ENCODE assay signal across 18 cellular contexts in genomic region chr6:139754898-139755754, GRCh38.
DNase-seq lines count a peak whose midpoint lies in the region; FAIRE-seq and TF ChIP-seq lines count a peak whose summit lies in the region.
"Had no signal": no experiment of that assay in that cellular context is flagged by ENCODE, and none has a peak within 500 bp of the region (broad histone marks: within the 10 kb centered on the region; RNA-seq: fewer than 3 reads in every experiment).

No MANE protein-coding gene starts in this region.

- no peaks in the 10 kb centered on the region for H3K9me3 ChIP-seq in Caco-2
- H3K9me3 ChIP-seq in fibroblast of lung (ENCODE audit: control insufficient read depth, insufficient read depth, low read depth, low read length): no peaks in the 10 kb centered on the region
- no peaks in the 10 kb centered on the region for H3K9me3 ChIP-seq in osteoblast (ENCODE audit: low read depth, low read length)
- H3K9me3 ChIP-seq in colonic mucosa: no peaks in the 10 kb centered on the region

- POLR2A ChIA-PET in Caco-2 (lab: Charles Lee): no interaction called here

- H2AFZ ChIP-seq in fibroblast of lung (ENCODE audit: low read length) (peak overlapping the region; percentile 63), osteoblast (ENCODE audit: low read length) (peak overlapping the region; percentile 58)

- peaks cover 40% of the 10 kb centered on the region for H3K4me1 Mint-ChIP-seq in Caco-2 (ENCODE audit: low read depth, unreplicated experiment)
- no peaks in the 10 kb centered on the region for H3K4me1 Mint-ChIP-seq in activated CD4-positive, alpha-beta T cell treated with anti-CD3 and anti-CD28 coated beads, Interleukin-2, amount 10 ng/mL, durations not matched to agents 24 days and 14 days
- H3K4me1 Mint-ChIP-seq: activated CD4-positive, alpha-beta T cell treated with anti-CD3 and anti-CD28 coated beads, Interleukin-2, amount 10 ng/mL, durations not matched to agents 7 days and 5 days had no signal

- no peaks in the 10 kb centered on the region for H3K36me3 Mint-ChIP-seq in Caco-2 (ENCODE audit: insufficient read depth, unreplicated experiment)
- no peaks in the 10 kb centered on the region for H3K36me3 Mint-ChIP-seq in activated CD4-positive, alpha-beta T cell treated with anti-CD3 and anti-CD28 coated beads, Interleukin-2, amount 10 ng/mL, durations not matched to agents 24 days and 14 days (ENCODE audit: low read depth)
- H3K36me3 Mint-ChIP-seq: activated naive CD8-positive, alpha-beta T cell had no signal

- peak; percentile 55 for FAIRE-seq in RCC 7860 (lab: Jason Lieb, UNC)
- FAIRE-seq: islet of Langerhans had no signal

- H4K20me1 ChIP-seq in fibroblast of lung (ENCODE audit: control insufficient read depth, extremely low read depth, insufficient read depth, low read length) (no peaks in the 10 kb centered on the region), osteoblast (ENCODE audit: insufficient read depth, low read length) (no peaks in the 10 kb centered on the region)

- H3K9me3 Mint-ChIP-seq in Caco-2 (ENCODE audit: unreplicated experiment): no peaks in the 10 kb centered on the region
- H3K9me3 Mint-ChIP-seq in activated CD4-positive, alpha-beta T cell treated with anti-CD3 and anti-CD28 coated beads, Interleukin-2, amount 10 ng/mL, durations not matched to agents 24 days and 14 days: no peaks in the 10 kb centered on the region
- H3K9me3 Mint-ChIP-seq: activated CD4-positive, alpha-beta T cell treated with anti-CD3 and anti-CD28 coated beads, Interleukin-2, amount 10 ng/mL, durations not matched to agents 7 days and 5 days; endodermal cell; stimulated activated naive CD8-positive, alpha-beta T cell treated with anti-CD3 and anti-CD28 coated beads, Interleukin-15, Interleukin-2, amounts not matched to agents 100 ng/mL and 50 ng/mL, for 24 hours had no signal

- TF ChIP-seq CTCF in Caco-2 (IDR thresholded peaks at IDR 0.05; ENCODE audit: insufficient read depth in 1 of 2, low read depth in 1 of 2, low read length in 1 of 2, severe bottlenecking in 1 of 2, unreplicated experiment in 1 of 2): no peak
- TF ChIP-seq CTCF in fibroblast of lung (conservative IDR thresholded peaks at IDR 0.05 in 1 of 2, IDR thresholded peaks at IDR 0.05 in 1 of 2; ENCODE audit: low read depth in 1 of 2, low read length in 2 of 2): no peak
- no peak for TF ChIP-seq CTCF in osteoblast (IDR thresholded peaks at IDR 0.05; ENCODE audit: extremely low read depth, low read depth, low read length)
- TF ChIP-seq CTCF in colonic mucosa (IDR thresholded peaks at IDR 0.05): no peak

- DNase-seq in Caco-2 (no peak), RCC 7860 (ENCODE audit: low spot score) (no peak), fibroblast of lung (ENCODE audit: low read depth in 2 of 2) (peak in 1 of 2 donors; percentile 59), osteoblast (ENCODE audit: insufficient read length, low spot score, missing footprints) (no peak), OCI-M1 (lab: John Stamatoyannopoulos, UW) (no peak), SKM-1 (lab: John Stamatoyannopoulos, UW; ENCODE audit: unreplicated experiment) (no peak), colonic mucosa (no peak)
- DNase-seq in activated CD4-positive, alpha-beta T cell treated with anti-CD3 and anti-CD28 coated beads, Interleukin-2, amount 10 ng/mL, durations not matched to agents 24 days and 14 days: no peak
- DNase-seq: activated CD4-positive, alpha-beta T cell treated with anti-CD3 and anti-CD28 coated beads, Interleukin-2, amount 10 ng/mL, durations not matched to agents 7 days and 5 days; activated T-cell treated with anti-CD3 and anti-CD28 coated beads for 4 hours; caudate nucleus; endodermal cell; Karpas-422; NCI-H1105 treated with DMSO at 0.1 percent for 48 hours; NCI-H2171 treated with DMSO at 0.1 percent for 48 hours had no signal

- H3K79me2 ChIP-seq in fibroblast of lung (ENCODE audit: control insufficient read depth, insufficient read depth, low read length) (no peaks in the 10 kb centered on the region), osteoblast (ENCODE audit: insufficient read depth, low read length) (no peaks in the 10 kb centered on the region)

- H3K36me3 ChIP-seq in Caco-2 (ENCODE audit: control insufficient read depth, insufficient read depth, low read length) (no peaks in the 10 kb centered on the region), fibroblast of lung (ENCODE audit: control insufficient read depth, insufficient read depth, low read length) (no peaks in the 10 kb centered on the region), osteoblast (ENCODE audit: insufficient read depth, low read length) (no peaks in the 10 kb centered on the region), colonic mucosa (no peaks in the 10 kb centered on the region)

- no peak overlapping the region for H3K4me3 Mint-ChIP-seq in Caco-2 (ENCODE audit: unreplicated experiment)
- no peak overlapping the region for H3K4me3 Mint-ChIP-seq in activated CD4-positive, alpha-beta T cell treated with anti-CD3 and anti-CD28 coated beads, Interleukin-2, amount 10 ng/mL, durations not matched to agents 24 days and 14 days
- H3K4me3 Mint-ChIP-seq: activated CD4-positive, alpha-beta T cell treated with anti-CD3 and anti-CD28 coated beads, Interleukin-2, amount 10 ng/mL, durations not matched to agents 7 days and 5 days; activated naive CD8-positive, alpha-beta T cell; endodermal cell; stimulated activated naive CD8-positive, alpha-beta T cell treated with anti-CD3 and anti-CD28 coated beads, Interleukin-15, Interleukin-2, amounts not matched to agents 100 ng/mL and 50 ng/mL, for 24 hours had no signal

- BruUV-seq in Caco-2 (replicated peaks; lab: Mats Ljungman, UMichigan): no TSS peak

- H3K27ac ChIP-seq in fibroblast of lung (ENCODE audit: insufficient read depth, low read length): no peak overlapping the region
- H3K27ac ChIP-seq in osteoblast (ENCODE audit: low read depth, low read length): peak overlapping the region; percentile 79
- no peak overlapping the region for H3K27ac ChIP-seq in colonic mucosa

- CTCF ChIA-PET in Caco-2 (lab: Charles Lee): no interaction called here

- H3K27me3 Mint-ChIP-seq in Caco-2 (ENCODE audit: insufficient read depth, unreplicated experiment): no peaks in the 10 kb centered on the region
- peaks cover 8% of the 10 kb centered on the region for H3K27me3 Mint-ChIP-seq in activated CD4-positive, alpha-beta T cell treated with anti-CD3 and anti-CD28 coated beads, Interleukin-2, amount 10 ng/mL, durations not matched to agents 24 days and 14 days
- H3K27me3 Mint-ChIP-seq: activated naive CD8-positive, alpha-beta T cell had no signal

- intact Hi-C loops in Caco-2 (cut with micrococcal nuclease; ENCODE audit: unreplicated experiment) (no loop called here), colonic mucosa (cut with DNase I) (no loop called here)
- intact Hi-C loops in activated CD4-positive, alpha-beta T cell treated with anti-CD3 and anti-CD28 coated beads, Interleukin-2, amount 10 ng/mL, durations not matched to agents 24 days and 14 days (cut with micrococcal nuclease): no loop called here

- H3K27me3 ChIP-seq in Caco-2 (replicated peaks; ENCODE audit: control insufficient read depth, insufficient read depth, low read length): no peaks in the 10 kb centered on the region
- no peaks in the 10 kb centered on the region for H3K27me3 ChIP-seq in fibroblast of lung (ENCODE audit: control insufficient read depth, insufficient read depth, low read length)
- H3K27me3 ChIP-seq in osteoblast (ENCODE audit: insufficient read depth, low read length): no peaks in the 10 kb centered on the region
- no peaks in the 10 kb centered on the region for H3K27me3 ChIP-seq in colonic mucosa

- no peak overlapping the region for H3K9ac ChIP-seq in fibroblast of lung (ENCODE audit: insufficient read depth, low read length)
- H3K9ac ChIP-seq in colonic mucosa (ENCODE audit: low read depth in 2 of 2, low read length in 2 of 2): no peak overlapping the region

- no peak overlapping the region for H3K4me3 ChIP-seq in Caco-2 (ENCODE audit: low read depth, low read length)
- H3K4me3 ChIP-seq in fibroblast of lung (replicated peaks in 1 of 4; ENCODE audit: control extremely low read depth in 1 of 4, insufficient read depth in 1 of 4, low read depth in 3 of 4, low read length in 4 of 4): no peak overlapping the region
- no peak overlapping the region for H3K4me3 ChIP-seq in osteoblast (ENCODE audit: insufficient read depth, low read length)
- H3K4me3 ChIP-seq in colonic mucosa: no peak overlapping the region

- H3K4me2 ChIP-seq in fibroblast of lung (ENCODE audit: extremely low read depth, insufficient read depth, low read length) (no peak overlapping the region), osteoblast (ENCODE audit: insufficient read depth, low read length) (no peak overlapping the region)

- H3K4me1 ChIP-seq in Caco-2 (peaks cover 67% of the 10 kb centered on the region), fibroblast of lung (ENCODE audit: control insufficient read depth, extremely low read depth, insufficient read depth, low read length) (peaks cover 8% of the 10 kb centered on the region), osteoblast (ENCODE audit: insufficient read depth, low read length) (peaks cover 77% of the 10 kb centered on the region), colonic mucosa (no peaks in the 10 kb centered on the region)

- H3K27ac Mint-ChIP-seq in Caco-2 (ENCODE audit: unreplicated experiment): peak overlapping the region; percentile 77
- no peak overlapping the region for H3K27ac Mint-ChIP-seq in activated CD4-positive, alpha-beta T cell treated with anti-CD3 and anti-CD28 coated beads, Interleukin-2, amount 10 ng/mL, durations not matched to agents 24 days and 14 days
- H3K27ac Mint-ChIP-seq: activated CD4-positive, alpha-beta T cell treated with anti-CD3 and anti-CD28 coated beads, Interleukin-2, amount 10 ng/mL, durations not matched to agents 7 days and 5 days; activated naive CD8-positive, alpha-beta T cell; endodermal cell; stimulated activated naive CD8-positive, alpha-beta T cell treated with anti-CD3 and anti-CD28 coated beads, Interleukin-15, Interleukin-2, amounts not matched to agents 100 ng/mL and 50 ng/mL, for 24 hours had no signal
